ENCODE assay signal across 8 cellular contexts in the genomic region with DNA sequence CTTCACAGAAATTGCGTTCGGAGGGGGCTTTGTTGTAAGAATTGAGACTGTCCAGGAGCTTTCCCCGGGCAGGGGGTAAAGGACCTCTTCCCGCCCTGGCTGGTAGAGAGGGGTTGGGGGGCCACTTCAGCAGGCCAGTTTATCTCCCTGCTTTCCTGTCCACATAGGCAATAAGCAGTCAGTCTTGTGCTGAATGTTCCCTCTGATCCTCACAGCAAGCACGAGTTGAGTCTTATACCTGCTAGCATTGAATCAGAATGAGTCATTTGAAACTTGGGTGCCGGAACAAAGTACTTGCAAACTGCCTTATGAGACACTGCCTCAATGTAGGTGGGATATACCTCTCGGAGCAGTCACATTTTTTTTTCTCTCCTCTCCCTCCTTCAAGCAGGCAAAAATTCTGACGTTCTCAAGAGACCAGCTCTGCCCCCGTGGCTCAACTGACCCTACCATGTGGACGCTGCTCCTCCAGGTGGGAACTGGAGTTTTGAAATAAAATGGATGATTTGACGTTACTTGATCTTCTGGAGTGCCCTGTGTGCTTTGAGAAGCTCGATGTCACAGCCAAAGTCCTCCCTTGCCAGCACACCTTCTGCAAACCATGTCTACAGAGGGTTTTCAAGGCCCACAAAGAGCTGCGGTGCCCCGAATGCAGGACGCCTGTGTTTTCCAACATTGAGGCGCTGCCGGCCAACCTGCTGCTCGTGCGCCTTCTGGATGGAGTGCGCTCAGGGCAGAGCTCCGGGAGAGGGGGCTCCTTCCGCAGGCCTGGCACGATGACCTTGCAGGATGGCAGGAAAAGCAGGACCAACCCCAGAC. TPM values are rescaled to one million over a fixed set of nuclear protein-coding genes. Genes with fewer than 3 reads are reported as not detected.
DNase-seq lines count a peak whose midpoint lies in the region; ATAC-seq and TF ChIP-seq lines count a peak whose summit lies in the region.

No MANE protein-coding gene starts in this region.

- peak overlapping the region; percentile 78 for H3K27ac Mint-ChIP-seq in Caco-2 (ENCODE audit: unreplicated experiment)
- no peak overlapping the region for H3K27ac Mint-ChIP-seq in activated T-helper 17 cell treated with anti-CD3 and anti-CD28 coated beads, Interleukin-2, amount 50 U/mL, for 72 hours

- H3K79me2 ChIP-seq in OCI-LY7 (ENCODE audit: insufficient read depth, low read depth, low read length) = no peaks in the 10 kb centered on the region

- DNase-seq in Caco-2 (peak; percentile 51 to 53), lower leg skin (ENCODE audit: low spot score in 2 of 2) (no peak), NCI-H82 (lab: John Stamatoyannopoulos, UW) (no peak), NCI-H345 treated with DMSO at 0.1 percent for 48 hours (lab: John Stamatoyannopoulos, UW; ENCODE audit: unreplicated experiment) (no peak), germinal center (ENCODE audit: low spot score) (no peak), OCI-LY7 (ENCODE audit: low spot score) (no peak)

- peaks cover 62% of the 10 kb centered on the region for H3K36me3 Mint-ChIP-seq in Caco-2 (ENCODE audit: insufficient read depth, unreplicated experiment)
- no peaks in the 10 kb centered on the region for H3K36me3 Mint-ChIP-seq in activated T-helper 17 cell treated with anti-CD3 and anti-CD28 coated beads, Interleukin-2, amount 50 U/mL, for 72 hours (ENCODE audit: low read depth)

- no peak overlapping the region for H3K4me2 ChIP-seq in OCI-LY7 (ENCODE audit: low read length)

- H3K36me3 ChIP-seq in Caco-2 (ENCODE audit: control insufficient read depth, insufficient read depth, low read length) = peaks cover 4% of the 10 kb centered on the region; the same call in 1 of the 2 replicates
- no peaks in the 10 kb centered on the region for H3K36me3 ChIP-seq in HEK293 (ENCODE audit: control insufficient read depth in 2 of 2, insufficient read depth in 1 of 2, low read length in 2 of 2)
- H3K36me3 ChIP-seq in OCI-LY7 (ENCODE audit: insufficient read depth, low read length) = no peaks in the 10 kb centered on the region

- CTCF ChIA-PET in Caco-2 (lab: Charles Lee) = interaction anchor here (0.8 to 1.9 kb wide), 6 partner anchors 23 to 53 kb away, joined by 3 to 7 read pairs (median 4); no protein-coding TSS in a partner anchor
- CTCF ChIA-PET in HEK293 (lab: Yijun Ruan, JAX) = interaction anchor here (0.7 to 1.5 kb wide), 3 partner anchors 49 to 1745 kb away, joined by 3 to 5 read pairs (median 3); no protein-coding TSS in a partner anchor
- CTCF ChIA-PET in OCI-LY7 (lab: Charles Lee; ENCODE audit: unreplicated experiment) = no interaction called here

- H3K4me1 ChIP-seq in Caco-2 = peaks cover 61% of the 10 kb centered on the region
- H3K4me1 ChIP-seq in HEK293 (ENCODE audit: control insufficient read depth, insufficient read depth, low read length) = peaks cover 31% of the 10 kb centered on the region
- no peaks in the 10 kb centered on the region for H3K4me1 ChIP-seq in OCI-LY7 (ENCODE audit: insufficient read depth, low read length, poor library complexity, severe bottlenecking)

- H3K4me3 ChIP-seq in Caco-2 (ENCODE audit: low read depth, low read length) (peak overlapping the region; percentile 61), HEK293 (ENCODE audit: low read depth, low read length) (no peak overlapping the region), lower leg skin (ENCODE audit: low read depth, poor library complexity, severe bottlenecking) (peak overlapping the region; percentile 18), OCI-LY7 (ENCODE audit: low read depth, low read length, poor library complexity, severe bottlenecking) (no peak overlapping the region)

- POLR2A ChIA-PET in Caco-2 (lab: Charles Lee) (interaction anchor here (1.1 to 3.1 kb wide), 3 partner anchors 12 to 45 kb away, joined by 3 to 11 read pairs (median 4); no protein-coding TSS in a partner anchor), HEK293 (lab: Yijun Ruan, JAX) (interaction anchor here (0.8 to 2.6 kb wide), 7 partner anchors 8 to 103 kb away, joined by 3 to 16 read pairs (median 5); a partner anchor contains a TSS), OCI-LY7 (lab: Charles Lee) (no interaction called here)

- H3K4me1 Mint-ChIP-seq in Caco-2 (ENCODE audit: low read depth, unreplicated experiment) = peaks cover 51% of the 10 kb centered on the region
- H3K4me1 Mint-ChIP-seq in activated T-helper 17 cell treated with anti-CD3 and anti-CD28 coated beads, Interleukin-2, amount 50 U/mL, for 72 hours = peaks cover 17% of the 10 kb centered on the region

- ATAC-seq in activated T-helper 17 cell treated with anti-CD3 and anti-CD28 coated beads, Interleukin-2, amount 50 U/mL, for 72 hours (replicated peaks) = peak; percentile 72

- peak overlapping the region; percentile 82 for H3K4me3 Mint-ChIP-seq in Caco-2 (ENCODE audit: unreplicated experiment)
- H3K4me3 Mint-ChIP-seq in activated T-helper 17 cell treated with anti-CD3 and anti-CD28 coated beads, Interleukin-2, amount 50 U/mL, for 72 hours = peak overlapping the region; percentile 45

- H4K20me1 ChIP-seq in OCI-LY7 (ENCODE audit: insufficient read depth, low read length) = no peaks in the 10 kb centered on the region

- WGBS in lower leg skin, 2 donors = 47 to 52% methylated on average over 23 of the region's 23 CpGs

- no peak overlapping the region for H2AFZ ChIP-seq in OCI-LY7 (ENCODE audit: low read length)

- TF ChIP-seq CTCF in Caco-2 (IDR thresholded peaks at IDR 0.05; ENCODE audit: insufficient read depth in 1 of 2, low read depth in 1 of 2, low read length in 1 of 2, severe bottlenecking in 1 of 2, unreplicated experiment in 1 of 2) = peak in 1 of 2 experiments; percentile 14
- no peak for TF ChIP-seq CTCF in HEK293 (tag by site-specific recombination; IDR thresholded peaks at IDR 0.05)
- no peak for TF ChIP-seq CTCF in lower leg skin (IDR thresholded peaks at IDR 0.05)
- TF ChIP-seq CTCF in OCI-LY7 (conservative IDR thresholded peaks at IDR 0.05; ENCODE audit: low read length) = no peak

- intact Hi-C loops in Caco-2 (cut with micrococcal nuclease; ENCODE audit: unreplicated experiment) = loop anchor here (2.0 kb wide), 1 partner anchor 69 kb away; no protein-coding TSS in a partner anchor
- intact Hi-C loops in lower leg skin (cut with DNase I; ENCODE audit: low total_unique reads) = no loop called here
- intact Hi-C loops in OCI-LY7 (cut with micrococcal nuclease; ENCODE audit: unreplicated experiment) = no loop called here

- no peaks in the 10 kb centered on the region for H3K27me3 Mint-ChIP-seq in Caco-2 (ENCODE audit: insufficient read depth, unreplicated experiment)
- H3K27me3 Mint-ChIP-seq in activated T-helper 17 cell treated with anti-CD3 and anti-CD28 coated beads, Interleukin-2, amount 50 U/mL, for 72 hours = peaks cover 46% of the 10 kb centered on the region

- H3K9me3 ChIP-seq in Caco-2 (no peaks in the 10 kb centered on the region), HEK293 (ENCODE audit: control insufficient read depth, insufficient read depth, low read depth, low read length) (no peaks in the 10 kb centered on the region), OCI-LY7 (ENCODE audit: low read length) (no peaks in the 10 kb centered on the region)

- peaks cover 4% of the 10 kb centered on the region for H3K9me3 Mint-ChIP-seq in Caco-2 (ENCODE audit: unreplicated experiment)
- no peaks in the 10 kb centered on the region for H3K9me3 Mint-ChIP-seq in activated T-helper 17 cell treated with anti-CD3 and anti-CD28 coated beads, Interleukin-2, amount 50 U/mL, for 72 hours

- no peaks in the 10 kb centered on the region for H3K27me3 ChIP-seq in Caco-2 (replicated peaks; ENCODE audit: control insufficient read depth, insufficient read depth, low read length)

- no peak for TF ChIP-seq POLR2A in lower leg skin (IDR thresholded peaks at IDR 0.05)

- H3K9me2 ChIP-seq in OCI-LY7 (ENCODE audit: insufficient read depth, low read length) = no peaks in the 10 kb centered on the region

- BruUV-seq in Caco-2 (replicated peaks; lab: Mats Ljungman, UMichigan) = no TSS peak
- BruUV-seq in OCI-LY7 (replicated peaks; lab: Mats Ljungman, UMichigan) = no TSS peak

- H3K27ac ChIP-seq in HEK293 (ENCODE audit: extremely low read depth, low read depth, low read length) (no peak overlapping the region; the same call in 1 of the 2 replicates), OCI-LY7 (ENCODE audit: low read depth, low read length, poor library complexity, severe bottlenecking) (no peak overlapping the region)

TF ChIP-seq in HEK293, 187 proteins besides CTCF, POLR2A, EP300 and RAD21 (continues in another document):
- TF ChIP-seq, protein P1, sequence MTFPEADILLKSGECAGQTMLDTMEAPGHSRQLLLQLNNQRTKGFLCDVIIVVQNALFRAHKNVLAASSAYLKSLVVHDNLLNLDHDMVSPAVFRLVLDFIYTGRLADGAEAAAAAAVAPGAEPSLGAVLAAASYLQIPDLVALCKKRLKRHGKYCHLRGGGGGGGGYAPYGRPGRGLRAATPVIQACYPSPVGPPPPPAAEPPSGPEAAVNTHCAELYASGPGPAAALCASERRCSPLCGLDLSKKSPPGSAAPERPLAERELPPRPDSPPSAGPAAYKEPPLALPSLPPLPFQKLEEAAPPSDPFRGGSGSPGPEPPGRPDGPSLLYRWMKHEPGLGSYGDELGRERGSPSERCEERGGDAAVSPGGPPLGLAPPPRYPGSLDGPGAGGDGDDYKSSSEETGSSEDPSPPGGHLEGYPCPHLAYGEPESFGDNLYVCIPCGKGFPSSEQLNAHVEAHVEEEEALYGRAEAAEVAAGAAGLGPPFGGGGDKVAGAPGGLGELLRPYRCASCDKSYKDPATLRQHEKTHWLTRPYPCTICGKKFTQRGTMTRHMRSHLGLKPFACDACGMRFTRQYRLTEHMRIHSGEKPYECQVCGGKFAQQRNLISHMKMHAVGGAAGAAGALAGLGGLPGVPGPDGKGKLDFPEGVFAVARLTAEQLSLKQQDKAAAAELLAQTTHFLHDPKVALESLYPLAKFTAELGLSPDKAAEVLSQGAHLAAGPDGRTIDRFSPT (tag by site-specific recombination; IDR thresholded peaks at IDR 0.05) = no peak
- TF ChIP-seq, protein P2, sequence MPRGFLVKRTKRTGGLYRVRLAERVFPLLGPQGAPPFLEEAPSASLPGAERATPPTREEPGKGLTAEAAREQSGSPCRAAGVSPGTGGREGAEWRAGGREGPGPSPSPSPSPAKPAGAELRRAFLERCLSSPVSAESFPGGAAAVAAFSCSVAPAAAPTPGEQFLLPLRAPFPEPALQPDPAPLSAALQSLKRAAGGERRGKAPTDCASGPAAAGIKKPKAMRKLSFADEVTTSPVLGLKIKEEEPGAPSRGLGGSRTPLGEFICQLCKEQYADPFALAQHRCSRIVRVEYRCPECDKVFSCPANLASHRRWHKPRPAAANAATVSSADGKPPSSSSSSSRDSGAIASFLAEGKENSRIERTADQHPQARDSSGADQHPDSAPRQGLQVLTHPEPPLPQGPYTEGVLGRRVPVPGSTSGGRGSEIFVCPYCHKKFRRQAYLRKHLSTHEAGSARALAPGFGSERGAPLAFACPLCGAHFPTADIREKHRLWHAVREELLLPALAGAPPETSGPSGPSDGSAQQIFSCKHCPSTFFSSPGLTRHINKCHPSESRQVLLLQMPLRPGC (tag by site-specific recombination; IDR thresholded peaks at IDR 0.05) = peak; percentile 36; the same call in 1 of the 2 replicates
- TF ChIP-seq ZNF791 (tag by site-specific recombination; IDR thresholded peaks at IDR 0.05) = no peak

RNA-seq across cellular contexts. Expression of a gene that starts 1.3 kb away (rescaled TPM):
- 49.4 and 55.0 TPM in 2 replicates for total RNA-seq in Caco-2 (2022)
- total RNA-seq in activated T-helper 17 cell treated with anti-CD3 and anti-CD28 coated beads, Interleukin-2, amount 50 U/mL, for 72 hours = under 1 TPM in 1 of 2 donors, not detected in 1; 0.80 TPM
- 100 to 1,000 TPM; 109 to 169 (median 121) TPM for total RNA-seq in lower leg skin
- total RNA-seq in OCI-LY7 (2014; rRNA removed; shearing (Covaris generic)) = not detected in 2 replicates
- total RNA-seq in OCI-LY7 (2022) = not detected in 2 replicates

Comparison
In these comparisons a context has a peak if more than half of its experiments do, and no peak if none do; other contexts are left out.
1. DNase-seq: peak in Caco-2 (2 of 2); none in lower leg skin (0 of 2), NCI-H82 (single experiment), NCI-H345 treated with DMSO at 0.1 percent for 48 hours (single experiment), germinal center (single experiment) and OCI-LY7 (single experiment).
2. H3K4me3 ChIP-seq: peak in Caco-2 (single experiment) and lower leg skin (single experiment); none in HEK293 (single experiment) and OCI-LY7 (single experiment).
3. RNA of a gene that starts 1.3 kb away (total RNA-seq): 109 to 169 TPM in lower leg skin and 49.4 to 55.0 TPM in Caco-2; 0.80 TPM in activated T-helper 17 cell treated with anti-CD3 and anti-CD28 coated beads, Interleukin-2, amount 50 U/mL, for 72 hours and not detected in OCI-LY7; every median in the first group is over 10 times any median in the second.